ENCODE assay signal across 8 cellular contexts in genomic region chr20:2524435-2525272, GRCh38. TPM values are rescaled to one million over a fixed set of nuclear protein-coding genes. Genes with fewer than 3 reads are reported as not detected.
DNase-seq lines count a peak whose midpoint lies in the region; ATAC-seq and TF ChIP-seq lines count a peak whose summit lies in the region.

No MANE protein-coding gene starts in this region.

- H3K27ac ChIP-seq in A673 (ENCODE audit: low read depth, low read length, poor library complexity, severe bottlenecking) = peak overlapping the region; percentile 97
- H3K27ac ChIP-seq in lung (ENCODE audit: low read depth in 1 of 2, low read length in 1 of 2) = peak overlapping the region; percentile 88 to 93

- DNase-seq in A673 (ENCODE audit: low spot score) = peak; percentile 91
- peak; percentile 78 for DNase-seq in NCI-H748 treated with DMSO at 0.1 percent for 48 hours (lab: John Stamatoyannopoulos, UW)
- DNase-seq in activated CD8-positive, alpha-beta T cell treated with anti-CD3 and anti-CD28 coated beads for 36 hours = peak; percentile 93
- peak; percentile 93 for DNase-seq in ecto neural progenitor cell (ENCODE audit: low spot score)
- DNase-seq in lung (ENCODE audit: low spot score) = peak; percentile 88
- peak; percentile 83 to 91 (median 84) for DNase-seq in stimulated activated CD4-positive, alpha-beta T cell treated with anti-CD3 and anti-CD28 coated beads, TNF-alpha, amount 100 ng/mL, for 24 hours (ENCODE audit: low read depth in 3 of 3)

- peak overlapping the region; percentile 86 for H3K27ac Mint-ChIP-seq in activated CD8-positive, alpha-beta T cell treated with anti-CD3 and anti-CD28 coated beads for 36 hours

- no peaks in the 10 kb centered on the region for H3K36me3 ChIP-seq in A673 (ENCODE audit: insufficient read depth, low read length, poor library complexity, severe bottlenecking)
- H3K36me3 ChIP-seq in lung (ENCODE audit: control insufficient read depth in 2 of 2, insufficient read depth in 2 of 2, low read length in 2 of 2) = no peaks in the 10 kb centered on the region

- H3K9me3 ChIP-seq in A673 (ENCODE audit: low read depth, low read length, poor library complexity, severe bottlenecking) (no peaks in the 10 kb centered on the region), lung (ENCODE audit: control insufficient read depth in 2 of 2, insufficient read depth in 1 of 2, low read length in 1 of 2) (no peaks in the 10 kb centered on the region)

- H3K27me3 ChIP-seq in A673 (replicated peaks; ENCODE audit: insufficient read depth, low read depth, low read length, poor library complexity) (no peaks in the 10 kb centered on the region), lung (ENCODE audit: control insufficient read depth, insufficient read depth) (no peaks in the 10 kb centered on the region)

- TF ChIP-seq CTCF in A673 (conservative IDR thresholded peaks at IDR 0.05; ENCODE audit: low read depth, low read length) (peak; percentile 97), lung (IDR thresholded peaks at IDR 0.05; ENCODE audit: control extremely low read depth, extremely low read depth) (peak; percentile 94)
- TF ChIP-seq CTCF in activated CD8-positive, alpha-beta T cell treated with anti-CD3 and anti-CD28 coated beads for 36 hours (IDR thresholded peaks at IDR 0.05) = peak; percentile 84

- H3K4me3 ChIP-seq in A673 (ENCODE audit: low read depth, low read length, poor library complexity, severe bottlenecking) = peak overlapping the region; percentile 91
- peak overlapping the region; percentile 68 for H3K4me3 ChIP-seq in lung

- peak overlapping the region; percentile 74 for H3K4me3 Mint-ChIP-seq in activated CD8-positive, alpha-beta T cell treated with anti-CD3 and anti-CD28 coated beads for 36 hours

- H3K36me3 Mint-ChIP-seq in activated CD8-positive, alpha-beta T cell treated with anti-CD3 and anti-CD28 coated beads for 36 hours (ENCODE audit: low read depth) = no peaks in the 10 kb centered on the region

- H3K4me1 ChIP-seq in A673 (ENCODE audit: insufficient read depth, low read length, poor library complexity, severe bottlenecking) = peaks cover 2% of the 10 kb centered on the region
- no peaks in the 10 kb centered on the region for H3K4me1 ChIP-seq in lung (ENCODE audit: control insufficient read depth in 2 of 2, insufficient read depth in 2 of 2, low read length in 2 of 2)

- peaks cover 6% of the 10 kb centered on the region for H3K27me3 Mint-ChIP-seq in activated CD8-positive, alpha-beta T cell treated with anti-CD3 and anti-CD28 coated beads for 36 hours

- POLR2A ChIA-PET in A673 (lab: Charles Lee; ENCODE audit: low non-redundant PET) = interaction anchor here (1.0 kb wide), 1 partner anchor 130 kb away, joined by 3 read pairs; no protein-coding TSS in a partner anchor
- POLR2A ChIA-PET in activated CD8-positive, alpha-beta T cell treated with anti-CD3 and anti-CD28 coated beads for 36 hours (lab: Charles Lee) = interaction anchor here (0.7 to 2.1 kb wide), 7 partner anchors 10 to 272 kb away, joined by 3 to 17 read pairs (median 4); partner anchors contain the start of genes NOP56, SNRPB and ZNF343

- no peaks in the 10 kb centered on the region for H3K9me3 Mint-ChIP-seq in activated CD8-positive, alpha-beta T cell treated with anti-CD3 and anti-CD28 coated beads for 36 hours

- CTCF ChIA-PET in A673 (lab: Charles Lee) = interaction anchor here (0.6 to 1.6 kb wide), 9 partner anchors 10 to 667 kb away, joined by 3 to 7 read pairs (median 5); no protein-coding TSS in a partner anchor
- CTCF ChIA-PET in activated CD8-positive, alpha-beta T cell treated with anti-CD3 and anti-CD28 coated beads for 36 hours (lab: Charles Lee) = interaction anchor here (0.6 to 6.6 kb wide), 23 partner anchors 10 to 220 kb away, joined by 3 to 147 read pairs (median 4); partner anchors contain the start of genes IDH3B, NOP56, SNRPB and ZNF343

- BruUV-seq in A673 (replicated peaks; lab: Mats Ljungman, UMichigan) = TSS peak; percentile 32

- 0% methylated on average over 68 of the region's 68 CpGs for WGBS in lung, 2 donors

- peaks cover 8% of the 10 kb centered on the region for H3K4me1 Mint-ChIP-seq in activated CD8-positive, alpha-beta T cell treated with anti-CD3 and anti-CD28 coated beads for 36 hours (ENCODE audit: low read depth)

- intact Hi-C loops in A673 (cut with micrococcal nuclease; ENCODE audit: unreplicated experiment) = loop anchor here (2.0 kb wide), 1 partner anchor 128 kb away; the partner anchor contains the start of gene NOP56
- intact Hi-C loops in activated CD8-positive, alpha-beta T cell treated with anti-CD3 and anti-CD28 coated beads for 36 hours (cut with micrococcal nuclease) = loop anchor here (10.0 kb wide), 1 partner anchor 120 kb away; no protein-coding TSS in a partner anchor

- ATAC-seq in GM18517 (IDR thresholded peaks at IDR 0.05; ENCODE audit: unreplicated experiment) (peak; percentile 51), HG03354 (IDR thresholded peaks at IDR 0.05; ENCODE audit: poor library complexity, severe bottlenecking, unreplicated experiment) (peak; percentile 85), lung (ENCODE audit: insufficient read depth, low FRiP score) (peak; percentile 77)
- peak; percentile 68 for ATAC-seq in activated CD8-positive, alpha-beta T cell treated with anti-CD3 and anti-CD28 coated beads for 36 hours

RNA-seq across cellular contexts. Expression of gene TMC2, which starts 11.7 kb away (rescaled TPM):
- total RNA-seq in A673 (2021) (not detected in 2 replicates), lung (under 1 TPM in 1 of 2 donors, not detected in 1; 0.31 TPM)
- not detected for total RNA-seq in activated CD8-positive, alpha-beta T cell treated with anti-CD3 and anti-CD28 coated beads for 36 hours
- under 1 TPM; 0.06 to 0.15 TPM for polyA plus RNA-seq in lung

RNA-seq across cellular contexts. Expression of gene ZNF343, which starts 15.9 kb away (rescaled TPM):
- total RNA-seq in A673 (2021) = 13.8 and 16.2 TPM in 2 replicates
- total RNA-seq in activated CD8-positive, alpha-beta T cell treated with anti-CD3 and anti-CD28 coated beads for 36 hours = 1 to 10 TPM; 8.5 to 9.5 TPM
- 10 to 100 TPM in 1 of 2 donors, 1 to 10 TPM in 1; 8.6 to 14.8 TPM for total RNA-seq in lung
- polyA plus RNA-seq in lung = 1 to 10 TPM; 4.9 to 5.6 TPM

RNA-seq across cellular contexts. Expression of gene SNRPB, which starts 54.1 kb away (rescaled TPM):
- 493 and 522 TPM in 2 replicates for total RNA-seq in A673 (2021)
- 100 to 1,000 TPM; 469 to 479 TPM for total RNA-seq in activated CD8-positive, alpha-beta T cell treated with anti-CD3 and anti-CD28 coated beads for 36 hours
- 100 to 1,000 TPM in 1 of 2 donors, 10 to 100 TPM in 1; 71.4 to 150 TPM for total RNA-seq in lung
- polyA plus RNA-seq in lung = 100 to 1,000 TPM; 207 to 291 TPM

Comparison
In these comparisons a context has a peak if more than half of its experiments do, and no peak if none do; other contexts are left out.
1. Peak in every context shown above with its lines: DNase-seq, ATAC-seq, H3K4me3 ChIP-seq and H3K27ac ChIP-seq.